In genomic region chr12:118016424-118017264, GRCh38 we compare ENCODE assay signal across 1 cellular context.
TF ChIP-seq lines count a peak whose summit lies in the region.

A gene with protein sequence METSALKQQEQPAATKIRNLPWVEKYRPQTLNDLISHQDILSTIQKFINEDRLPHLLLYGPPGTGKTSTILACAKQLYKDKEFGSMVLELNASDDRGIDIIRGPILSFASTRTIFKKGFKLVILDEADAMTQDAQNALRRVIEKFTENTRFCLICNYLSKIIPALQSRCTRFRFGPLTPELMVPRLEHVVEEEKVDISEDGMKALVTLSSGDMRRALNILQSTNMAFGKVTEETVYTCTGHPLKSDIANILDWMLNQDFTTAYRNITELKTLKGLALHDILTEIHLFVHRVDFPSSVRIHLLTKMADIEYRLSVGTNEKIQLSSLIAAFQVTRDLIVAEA (plus strand): TSS chr12:118016703. CDS start chr12:118016828, 125 bp downstream.

TF ChIP-seq in GM12878, 131 proteins besides CTCF, POLR2A, EP300 and RAD21 (continued from another document):
- TF ChIP-seq E2F4 (IDR thresholded peaks at IDR 0.05; ENCODE audit: low read depth, low read length), result peak; percentile 87
- TF ChIP-seq ZNF207 (IDR thresholded peaks at IDR 0.05; ENCODE audit: borderline replicate concordance), result no peak
- TF ChIP-seq PKNOX1 (IDR thresholded peaks at IDR 0.05), result peak; percentile 63; the same call in 1 of the 2 replicates
- no peak for TF ChIP-seq SMAD1 (IDR thresholded peaks at IDR 0.05; ENCODE audit: low read depth, partially characterized antibody)
